ENCODE assay signal across 2 cellular contexts in the genomic region with DNA sequence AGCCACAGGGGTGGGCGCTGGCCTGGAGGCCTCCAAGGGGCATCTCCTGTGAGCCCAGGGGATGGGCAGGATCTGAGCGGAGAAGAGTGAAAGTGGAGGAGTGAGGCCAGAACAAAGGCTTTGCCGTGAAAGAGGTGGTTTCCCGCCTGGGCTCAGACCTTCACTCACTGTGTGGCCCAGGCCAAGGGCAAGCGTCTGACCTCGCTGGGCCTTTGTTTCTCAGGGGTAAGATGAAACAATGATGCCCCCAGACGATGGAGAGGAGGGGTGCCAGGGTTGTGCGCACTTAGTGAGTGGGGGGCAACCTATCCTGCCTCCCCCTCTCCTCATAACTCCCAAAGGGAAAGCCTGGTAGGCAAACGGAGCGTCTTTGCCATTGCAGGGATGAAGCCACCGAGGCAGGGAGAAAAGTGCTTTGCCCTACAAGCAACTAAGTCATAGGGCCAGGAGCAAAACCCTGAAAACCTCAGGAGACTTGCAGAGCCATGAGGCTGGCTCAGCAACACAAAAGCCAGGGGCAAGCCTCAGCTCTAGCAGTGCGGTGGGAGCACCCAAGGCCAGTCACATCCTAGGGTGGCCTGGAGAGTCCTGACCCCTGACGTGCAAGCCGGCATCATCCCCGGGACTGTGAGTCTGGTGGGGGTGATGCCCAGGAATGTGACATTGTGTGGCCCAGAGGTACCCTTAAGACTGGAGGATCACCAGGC.
TF ChIP-seq lines count a peak whose summit lies in the region.

No MANE protein-coding gene starts in this region.

TF ChIP-seq in SK-N-SH, 30 proteins besides CTCF, POLR2A, EP300 and RAD21:
- TF ChIP-seq FOXM1 (IDR thresholded peaks at IDR 0.05; ENCODE audit: low read depth) (no peak), RXRA (IDR thresholded peaks at IDR 0.05; ENCODE audit: borderline replicate concordance, low read depth) (no peak), TAF1 (IDR thresholded peaks at IDR 0.05; ENCODE audit: borderline replicate concordance, low read depth, low read length) (no peak), EZH2phosphoT487 (IDR thresholded peaks at IDR 0.05; ENCODE audit: borderline replicate concordance, low read depth) (no peak), FOSL2 (IDR thresholded peaks at IDR 0.05; ENCODE audit: borderline replicate concordance, low read depth) (no peak), NFIC (IDR thresholded peaks at IDR 0.05; ENCODE audit: borderline replicate concordance) (no peak), MEF2A (IDR thresholded peaks at IDR 0.05; ENCODE audit: borderline replicate concordance, low read depth) (no peak), RCOR1 (IDR thresholded peaks at IDR 0.05; ENCODE audit: low read length) (no peak), TEAD4 (IDR thresholded peaks at IDR 0.05; ENCODE audit: borderline replicate concordance, insufficient read depth) (no peak)
TF ChIP-seq in SK-N-SH: peak in this region for 0.

TF ChIP-seq in SK-N-SH treated with all-trans-retinoic acid at 6 μM for 48 hours, 23 proteins besides CTCF, POLR2A, EP300 and RAD21:
- TF ChIP-seq RARB (CRISPR knock-in tag; IDR thresholded peaks at IDR 0.05) (no peak), BACH2 (CRISPR knock-in tag; IDR thresholded peaks at IDR 0.05; ENCODE audit: borderline replicate concordance) (no peak), CSDC2 (CRISPR knock-in tag; IDR thresholded peaks at IDR 0.05) (no peak), ZNF8 (CRISPR knock-in tag; IDR thresholded peaks at IDR 0.05) (no peak), TCF4 (CRISPR knock-in tag; IDR thresholded peaks at IDR 0.05; ENCODE audit: borderline replicate concordance) (no peak), ISL1 (CRISPR knock-in tag; IDR thresholded peaks at IDR 0.05) (no peak), ESRRG (CRISPR knock-in tag; IDR thresholded peaks at IDR 0.05) (no peak), ARNTL (CRISPR knock-in tag; IDR thresholded peaks at IDR 0.05; ENCODE audit: borderline replicate concordance, low read depth) (no peak)
- TF ChIP-seq, protein P1, sequence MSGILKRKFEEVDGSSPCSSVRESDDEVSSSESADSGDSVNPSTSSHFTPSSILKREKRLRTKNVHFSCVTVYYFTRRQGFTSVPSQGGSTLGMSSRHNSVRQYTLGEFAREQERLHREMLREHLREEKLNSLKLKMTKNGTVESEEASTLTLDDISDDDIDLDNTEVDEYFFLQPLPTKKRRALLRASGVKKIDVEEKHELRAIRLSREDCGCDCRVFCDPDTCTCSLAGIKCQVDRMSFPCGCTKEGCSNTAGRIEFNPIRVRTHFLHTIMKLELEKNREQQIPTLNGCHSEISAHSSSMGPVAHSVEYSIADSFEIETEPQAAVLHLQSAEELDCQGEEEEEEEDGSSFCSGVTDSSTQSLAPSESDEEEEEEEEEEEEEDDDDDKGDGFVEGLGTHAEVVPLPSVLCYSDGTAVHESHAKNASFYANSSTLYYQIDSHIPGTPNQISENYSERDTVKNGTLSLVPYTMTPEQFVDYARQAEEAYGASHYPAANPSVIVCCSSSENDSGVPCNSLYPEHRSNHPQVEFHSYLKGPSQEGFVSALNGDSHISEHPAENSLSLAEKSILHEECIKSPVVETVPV (CRISPR knock-in tag; IDR thresholded peaks at IDR 0.05): no peak
- TF ChIP-seq, protein P2, sequence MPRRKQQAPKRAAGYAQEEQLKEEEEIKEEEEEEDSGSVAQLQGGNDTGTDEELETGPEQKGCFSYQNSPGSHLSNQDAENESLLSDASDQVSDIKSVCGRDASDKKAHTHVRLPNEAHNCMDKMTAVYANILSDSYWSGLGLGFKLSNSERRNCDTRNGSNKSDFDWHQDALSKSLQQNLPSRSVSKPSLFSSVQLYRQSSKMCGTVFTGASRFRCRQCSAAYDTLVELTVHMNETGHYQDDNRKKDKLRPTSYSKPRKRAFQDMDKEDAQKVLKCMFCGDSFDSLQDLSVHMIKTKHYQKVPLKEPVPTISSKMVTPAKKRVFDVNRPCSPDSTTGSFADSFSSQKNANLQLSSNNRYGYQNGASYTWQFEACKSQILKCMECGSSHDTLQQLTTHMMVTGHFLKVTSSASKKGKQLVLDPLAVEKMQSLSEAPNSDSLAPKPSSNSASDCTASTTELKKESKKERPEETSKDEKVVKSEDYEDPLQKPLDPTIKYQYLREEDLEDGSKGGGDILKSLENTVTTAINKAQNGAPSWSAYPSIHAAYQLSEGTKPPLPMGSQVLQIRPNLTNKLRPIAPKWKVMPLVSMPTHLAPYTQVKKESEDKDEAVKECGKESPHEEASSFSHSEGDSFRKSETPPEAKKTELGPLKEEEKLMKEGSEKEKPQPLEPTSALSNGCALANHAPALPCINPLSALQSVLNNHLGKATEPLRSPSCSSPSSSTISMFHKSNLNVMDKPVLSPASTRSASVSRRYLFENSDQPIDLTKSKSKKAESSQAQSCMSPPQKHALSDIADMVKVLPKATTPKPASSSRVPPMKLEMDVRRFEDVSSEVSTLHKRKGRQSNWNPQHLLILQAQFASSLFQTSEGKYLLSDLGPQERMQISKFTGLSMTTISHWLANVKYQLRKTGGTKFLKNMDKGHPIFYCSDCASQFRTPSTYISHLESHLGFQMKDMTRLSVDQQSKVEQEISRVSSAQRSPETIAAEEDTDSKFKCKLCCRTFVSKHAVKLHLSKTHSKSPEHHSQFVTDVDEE (CRISPR knock-in tag; IDR thresholded peaks at IDR 0.05): no peak
- TF ChIP-seq, protein P3, sequence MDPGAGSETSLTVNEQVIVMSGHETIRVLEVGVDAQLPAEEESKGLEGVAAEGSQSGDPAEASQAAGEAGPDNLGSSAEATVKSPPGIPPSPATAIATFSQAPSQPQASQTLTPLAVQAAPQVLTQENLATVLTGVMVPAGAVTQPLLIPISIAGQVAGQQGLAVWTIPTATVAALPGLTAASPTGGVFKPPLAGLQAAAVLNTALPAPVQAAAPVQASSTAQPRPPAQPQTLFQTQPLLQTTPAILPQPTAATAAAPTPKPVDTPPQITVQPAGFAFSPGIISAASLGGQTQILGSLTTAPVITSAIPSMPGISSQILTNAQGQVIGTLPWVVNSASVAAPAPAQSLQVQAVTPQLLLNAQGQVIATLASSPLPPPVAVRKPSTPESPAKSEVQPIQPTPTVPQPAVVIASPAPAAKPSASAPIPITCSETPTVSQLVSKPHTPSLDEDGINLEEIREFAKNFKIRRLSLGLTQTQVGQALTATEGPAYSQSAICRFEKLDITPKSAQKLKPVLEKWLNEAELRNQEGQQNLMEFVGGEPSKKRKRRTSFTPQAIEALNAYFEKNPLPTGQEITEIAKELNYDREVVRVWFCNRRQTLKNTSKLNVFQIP (CRISPR knock-in tag; IDR thresholded peaks at IDR 0.05; ENCODE audit: borderline replicate concordance, low read depth): no peak
TF ChIP-seq in SK-N-SH treated with all-trans-retinoic acid at 6 μM for 48 hours: peak in this region for 0.
